1 cellular context compared by ENCODE assay signal in genomic region chr6:141035312-141036058, GRCh38.
TF ChIP-seq lines count a peak whose summit lies in the region.

No MANE protein-coding gene starts in this region.

TF ChIP-seq in HCT116, 20 proteins besides CTCF, POLR2A, EP300 and RAD21 (continued from another document):
- TF ChIP-seq, protein P1, sequence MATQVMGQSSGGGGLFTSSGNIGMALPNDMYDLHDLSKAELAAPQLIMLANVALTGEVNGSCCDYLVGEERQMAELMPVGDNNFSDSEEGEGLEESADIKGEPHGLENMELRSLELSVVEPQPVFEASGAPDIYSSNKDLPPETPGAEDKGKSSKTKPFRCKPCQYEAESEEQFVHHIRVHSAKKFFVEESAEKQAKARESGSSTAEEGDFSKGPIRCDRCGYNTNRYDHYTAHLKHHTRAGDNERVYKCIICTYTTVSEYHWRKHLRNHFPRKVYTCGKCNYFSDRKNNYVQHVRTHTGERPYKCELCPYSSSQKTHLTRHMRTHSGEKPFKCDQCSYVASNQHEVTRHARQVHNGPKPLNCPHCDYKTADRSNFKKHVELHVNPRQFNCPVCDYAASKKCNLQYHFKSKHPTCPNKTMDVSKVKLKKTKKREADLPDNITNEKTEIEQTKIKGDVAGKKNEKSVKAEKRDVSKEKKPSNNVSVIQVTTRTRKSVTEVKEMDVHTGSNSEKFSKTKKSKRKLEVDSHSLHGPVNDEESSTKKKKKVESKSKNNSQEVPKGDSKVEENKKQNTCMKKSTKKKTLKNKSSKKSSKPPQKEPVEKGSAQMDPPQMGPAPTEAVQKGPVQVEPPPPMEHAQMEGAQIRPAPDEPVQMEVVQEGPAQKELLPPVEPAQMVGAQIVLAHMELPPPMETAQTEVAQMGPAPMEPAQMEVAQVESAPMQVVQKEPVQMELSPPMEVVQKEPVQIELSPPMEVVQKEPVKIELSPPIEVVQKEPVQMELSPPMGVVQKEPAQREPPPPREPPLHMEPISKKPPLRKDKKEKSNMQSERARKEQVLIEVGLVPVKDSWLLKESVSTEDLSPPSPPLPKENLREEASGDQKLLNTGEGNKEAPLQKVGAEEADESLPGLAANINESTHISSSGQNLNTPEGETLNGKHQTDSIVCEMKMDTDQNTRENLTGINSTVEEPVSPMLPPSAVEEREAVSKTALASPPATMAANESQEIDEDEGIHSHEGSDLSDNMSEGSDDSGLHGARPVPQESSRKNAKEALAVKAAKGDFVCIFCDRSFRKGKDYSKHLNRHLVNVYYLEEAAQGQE (IDR thresholded peaks at IDR 0.05; ENCODE audit: low read depth): no peak
- TF ChIP-seq, protein P2, sequence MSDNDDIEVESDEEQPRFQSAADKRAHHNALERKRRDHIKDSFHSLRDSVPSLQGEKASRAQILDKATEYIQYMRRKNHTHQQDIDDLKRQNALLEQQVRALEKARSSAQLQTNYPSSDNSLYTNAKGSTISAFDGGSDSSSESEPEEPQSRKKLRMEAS (IDR thresholded peaks at IDR 0.05): no peak
- no peak for TF ChIP-seq SP1 (IDR thresholded peaks at IDR 0.05; ENCODE audit: low read depth)
- no peak for TF ChIP-seq ELF1 (IDR thresholded peaks at IDR 0.05; ENCODE audit: borderline replicate concordance, low read depth)
- no peak for TF ChIP-seq JUND (IDR thresholded peaks at IDR 0.05)
- no peak for TF ChIP-seq ZFX (IDR thresholded peaks at IDR 0.05)
- no peak for TF ChIP-seq SIN3A (IDR thresholded peaks at IDR 0.05; ENCODE audit: low read depth)
